31 cellular contexts compared by ENCODE assay signal in the genomic region with DNA sequence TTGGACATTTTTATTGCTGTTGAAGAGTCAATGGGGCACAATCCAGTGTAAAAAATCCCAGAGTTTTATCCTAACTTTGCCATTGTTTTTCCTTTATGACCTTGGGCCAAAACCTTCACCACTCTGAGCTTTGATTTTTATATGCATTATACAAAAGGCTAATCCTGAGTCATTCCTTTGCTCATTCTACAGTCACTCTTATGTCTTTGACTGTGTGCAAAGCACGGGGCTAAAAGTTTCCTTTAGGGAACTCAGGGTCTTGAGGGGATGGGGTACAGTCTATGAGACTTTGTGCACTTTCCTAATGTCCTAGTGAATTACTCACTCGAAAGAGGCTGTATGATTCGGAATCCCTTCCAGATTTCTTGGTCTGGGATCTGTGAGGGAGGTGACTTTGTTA.
DNase-seq lines count a peak whose midpoint lies in the region; ATAC-seq, FAIRE-seq and TF ChIP-seq lines count a peak whose summit lies in the region.
"Had no signal": no experiment of that assay in that cellular context is flagged by ENCODE, and none has a peak within 500 bp of the region (broad histone marks: within the 10 kb centered on the region; RNA-seq: fewer than 3 reads in every experiment).

No MANE protein-coding gene starts in this region.

- no peaks in the 10 kb centered on the region for H3K79me2 ChIP-seq in astrocyte (ENCODE audit: insufficient read depth, low read length)

- no peaks in the 10 kb centered on the region for H3K27me3 Mint-ChIP-seq in astrocyte (ENCODE audit: low read depth, unreplicated experiment)

- peak overlapping the region in 7 of 11 experiments; percentile 77 to 87 (median 80); a peak in 13 of 22 replicates for H3K27ac ChIP-seq in BLaER1 treated with 17β-estradiol and CSF1 and Interleukin-3, amounts not matched to agents 10 nM and 100 nM
- H3K27ac ChIP-seq in astrocyte (ENCODE audit: low read depth, low read length), result no peak overlapping the region
- H3K27ac ChIP-seq: Peyer's patch, suprapubic skin had no signal

- TF ChIP-seq CTCF in astrocyte (IDR thresholded peaks at IDR 0.05; ENCODE audit: insufficient read depth, low read depth, low read length), result no peak
- TF ChIP-seq CTCF in fibroblast of mammary gland (conservative IDR thresholded peaks at IDR 0.05; ENCODE audit: control insufficient read depth, insufficient read depth, low read depth, low read length), result no peak
- no peak for TF ChIP-seq CTCF in GM10248 (IDR thresholded peaks at IDR 0.05; ENCODE audit: control extremely low read depth, extremely low read depth, low read depth, missing control alignments)

- DNase-seq in LHCN-M2 (ENCODE audit: low read depth) (peak; percentile 31), astrocyte (ENCODE audit: low read depth) (no peak), fibroblast of mammary gland (ENCODE audit: low read depth) (peak; percentile 61), C1 segment of cervical spinal cord (lab: John Stamatoyannopoulos, UW) (no peak), NCI-H2029 (lab: John Stamatoyannopoulos, UW) (no peak), GM10248 (ENCODE audit: extremely low spot score) (no peak)
- DNase-seq: activated CD4-positive, alpha-beta T cell treated with anti-CD3 and anti-CD28 coated beads, Interleukin-2, amount 50 U/mL, for 4 hours; activated CD4-positive, CD25-positive, alpha-beta regulatory T cell; activated CD8-positive, alpha-beta memory T cell treated with anti-CD3 and anti-CD28 coated beads, Interleukin-2, amount 10 ng/mL, durations not matched to agents 7 days and 5 days; activated gamma-delta T cell; activated naive CD8-positive, alpha-beta T cell treated with anti-CD3 and anti-CD28 coated beads for 36 hours; activated T-cell treated with anti-CD3 and anti-CD28 coated beads, Interleukin-2, amount 50 U/mL, for 4 hours; aorta; caudate nucleus; CD4-positive, alpha-beta T cell; DMS79 treated with DMSO at 0.1 percent for 48 hours; GOT3; immature natural killer cell; KBM-7; NCI-H1417 treated with DMSO at 0.1 percent for 48 hours; NCI-H2107; NCI-H748 treated with DMSO at 0.1 percent for 48 hours; Peyer's patch; stimulated activated naive CD4-positive, alpha-beta T cell; T-cell had no signal

- no peak overlapping the region for H3K4me3 Mint-ChIP-seq in astrocyte (ENCODE audit: unreplicated experiment)
- H3K4me3 Mint-ChIP-seq: activated CD8-positive, alpha-beta memory T cell treated with anti-CD3 and anti-CD28 coated beads, Interleukin-2, amount 10 ng/mL, durations not matched to agents 7 days and 5 days; activated naive CD8-positive, alpha-beta T cell treated with anti-CD3 and anti-CD28 coated beads for 36 hours; activated T-cell treated with anti-CD3 and anti-CD28 coated beads, Interleukin-2, amount 50 U/mL, for 4 hours; CD4-positive, alpha-beta T cell; immature natural killer cell; T-cell had no signal

- no peaks in the 10 kb centered on the region for H3K9me3 ChIP-seq in BLaER1 treated with 17β-estradiol and CSF1 and Interleukin-3, amounts not matched to agents 10 nM and 100 nM (replicated peaks in 1 of 11)
- no peaks in the 10 kb centered on the region for H3K9me3 ChIP-seq in astrocyte (ENCODE audit: insufficient read depth, low read depth, low read length)
- H3K9me3 ChIP-seq: A549, Peyer's patch, SJCRH30, suprapubic skin had no signal

- no peaks in the 10 kb centered on the region for H4K20me1 ChIP-seq in BLaER1 treated with 17β-estradiol and CSF1 and Interleukin-3, amounts not matched to agents 10 nM and 100 nM
- no peaks in the 10 kb centered on the region for H4K20me1 ChIP-seq in astrocyte (ENCODE audit: insufficient read depth, low read length)

- FAIRE-seq in astrocyte (lab: Jason Lieb, UNC), result no peak
- FAIRE-seq: A549, GM19239 had no signal

- POLR2A ChIA-PET in GM10248 (lab: Yijun Ruan, JAX), result no interaction called here

- no peak overlapping the region for H2AFZ ChIP-seq in astrocyte (ENCODE audit: low read depth, low read length)

- no peak overlapping the region for H3K4me3 ChIP-seq in BLaER1 treated with 17β-estradiol and CSF1 and Interleukin-3, amounts not matched to agents 10 nM and 100 nM
- H3K4me3 ChIP-seq in astrocyte (ENCODE audit: insufficient read depth, low read depth, low read length) (no peak overlapping the region), fibroblast of mammary gland (ENCODE audit: control insufficient read depth, low read depth, low read length) (no peak overlapping the region)
- H3K4me3 ChIP-seq: A549, Peyer's patch, suprapubic skin had no signal

- no peaks in the 10 kb centered on the region for H3K36me3 Mint-ChIP-seq in astrocyte (ENCODE audit: low read depth, unreplicated experiment)
- H3K36me3 Mint-ChIP-seq: activated CD8-positive, alpha-beta memory T cell treated with anti-CD3 and anti-CD28 coated beads, Interleukin-2, amount 10 ng/mL, durations not matched to agents 7 days and 5 days; activated naive CD8-positive, alpha-beta T cell treated with anti-CD3 and anti-CD28 coated beads for 36 hours; immature natural killer cell; T-cell had no signal

- H3K4me1 ChIP-seq in BLaER1 treated with 17β-estradiol and CSF1 and Interleukin-3, amounts not matched to agents 10 nM and 100 nM, result peaks cover 12 to 42% (median 31%) of the 10 kb centered on the region in 10 experiments
- peaks cover 6% of the 10 kb centered on the region for H3K4me1 ChIP-seq in astrocyte (ENCODE audit: insufficient read depth, low read length)

- H3K4me1 Mint-ChIP-seq in astrocyte (ENCODE audit: low read depth, unreplicated experiment), result peaks cover 20% of the 10 kb centered on the region
- H3K4me1 Mint-ChIP-seq: immature natural killer cell, T-cell had no signal

- H3K4me2 ChIP-seq in BLaER1 treated with 17β-estradiol and CSF1 and Interleukin-3, amounts not matched to agents 10 nM and 100 nM, result peak overlapping the region in 9 of 11 experiments; percentile 68 to 88 (median 77); a peak in 15 of 22 replicates
- H3K4me2 ChIP-seq in astrocyte (ENCODE audit: low read length), result peak overlapping the region; percentile 1

- H3K27me3 ChIP-seq in BLaER1 treated with 17β-estradiol and CSF1 and Interleukin-3, amounts not matched to agents 10 nM and 100 nM, result no peaks in the 10 kb centered on the region
- H3K27me3 ChIP-seq in astrocyte (ENCODE audit: insufficient read depth, low read length), result no peaks in the 10 kb centered on the region
- H3K27me3 ChIP-seq: Peyer's patch, SJCRH30, suprapubic skin had no signal

- no peak overlapping the region for H3K27ac Mint-ChIP-seq in astrocyte (ENCODE audit: unreplicated experiment)
- H3K27ac Mint-ChIP-seq: activated CD8-positive, alpha-beta memory T cell treated with anti-CD3 and anti-CD28 coated beads, Interleukin-2, amount 10 ng/mL, durations not matched to agents 7 days and 5 days; activated naive CD8-positive, alpha-beta T cell treated with anti-CD3 and anti-CD28 coated beads for 36 hours; CD4-positive, alpha-beta T cell; immature natural killer cell; T-cell had no signal

- ATAC-seq in GM19328 (IDR thresholded peaks at IDR 0.05; ENCODE audit: unreplicated experiment), result no peak
- ATAC-seq: activated CD8-positive, alpha-beta memory T cell treated with anti-CD3 and anti-CD28 coated beads, Interleukin-2, amount 10 ng/mL, durations not matched to agents 7 days and 5 days; activated T-cell treated with anti-CD3 and anti-CD28 coated beads, Interleukin-2, amount 50 U/mL, for 4 hours; T-cell had no signal

- no peak overlapping the region for H3K9ac ChIP-seq in BLaER1 treated with 17β-estradiol and CSF1 and Interleukin-3, amounts not matched to agents 10 nM and 100 nM
- H3K9ac ChIP-seq in astrocyte (ENCODE audit: low read length), result no peak overlapping the region

- CTCF ChIA-PET in GM10248 (lab: Yijun Ruan, JAX), result no interaction called here

- H3K9me3 Mint-ChIP-seq in astrocyte (ENCODE audit: unreplicated experiment), result no peaks in the 10 kb centered on the region
- H3K9me3 Mint-ChIP-seq: activated naive CD8-positive, alpha-beta T cell treated with anti-CD3 and anti-CD28 coated beads for 36 hours; T-cell had no signal

- no peaks in the 10 kb centered on the region for H3K36me3 ChIP-seq in BLaER1 treated with 17β-estradiol and CSF1 and Interleukin-3, amounts not matched to agents 10 nM and 100 nM
- H3K36me3 ChIP-seq in astrocyte (ENCODE audit: insufficient read depth, low read length), result no peaks in the 10 kb centered on the region
- H3K36me3 ChIP-seq: Peyer's patch, SJCRH30, suprapubic skin had no signal

Comparison
In these comparisons a context has a peak if more than half of its experiments do, and no peak if none do; other contexts are left out.
1. DNase-seq: peak in LHCN-M2 (single experiment) and fibroblast of mammary gland (single experiment); none in astrocyte (single experiment), C1 segment of cervical spinal cord (0 of 14), NCI-H2029 (single experiment) and GM10248 (single experiment).